ENCODE assay signal across 16 cellular contexts in the genomic region with DNA sequence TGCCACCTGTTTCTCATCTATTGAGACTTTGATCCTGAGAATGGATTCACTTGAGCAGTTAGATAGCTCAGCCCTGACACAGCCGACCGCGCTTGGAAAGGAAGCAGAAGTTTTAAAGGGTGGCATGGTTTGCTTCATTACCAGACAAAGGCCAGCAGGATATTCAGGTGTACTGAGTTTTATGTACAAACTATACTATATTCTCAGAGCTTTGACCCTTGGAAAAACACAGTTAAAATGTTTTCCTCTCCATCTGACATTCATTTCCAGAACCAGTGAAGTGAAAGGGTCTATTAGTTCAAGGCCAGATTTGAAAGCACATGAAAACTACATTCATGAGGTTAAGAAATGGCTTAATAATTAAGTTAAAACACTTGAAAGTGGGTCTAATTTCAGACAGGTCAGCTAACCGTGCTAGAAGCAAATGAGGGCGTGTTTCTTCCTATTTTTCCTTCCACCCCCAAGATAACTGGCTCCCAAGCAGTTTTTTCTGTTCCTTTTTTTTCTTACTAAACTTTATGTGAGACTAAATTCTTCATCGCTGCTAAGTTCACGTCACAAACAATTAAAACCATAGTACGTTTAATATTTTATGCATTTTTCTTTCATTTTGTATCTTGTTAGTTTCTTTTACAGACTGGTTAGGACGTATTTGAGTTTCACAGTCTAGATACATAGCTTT.
DNase-seq lines count a peak whose midpoint lies in the region; ATAC-seq and TF ChIP-seq lines count a peak whose summit lies in the region.
"Had no signal": no experiment of that assay in that cellular context is flagged by ENCODE, and none has a peak within 500 bp of the region (broad histone marks: within the 10 kb centered on the region; RNA-seq: fewer than 3 reads in every experiment).

No MANE protein-coding gene starts in this region.

- H3K4me3 ChIP-seq in kidney epithelial cell (ENCODE audit: low read depth, low read length) (no peak overlapping the region), OCI-LY7 (ENCODE audit: low read depth, low read length, poor library complexity, severe bottlenecking) (no peak overlapping the region), stomach (no peak overlapping the region), MM.1S (ENCODE audit: low read length) (no peak overlapping the region), transverse colon (no peak overlapping the region)
- H3K4me3 ChIP-seq: K562 had no signal

- H3K4me2 ChIP-seq in OCI-LY7 (ENCODE audit: low read length) (no peak overlapping the region), MM.1S (ENCODE audit: low read depth, low read length) (no peak overlapping the region)

- H4K20me1 ChIP-seq in OCI-LY7 (ENCODE audit: insufficient read depth, low read length) (no peaks in the 10 kb centered on the region), MM.1S (ENCODE audit: insufficient read depth, low read length) (no peaks in the 10 kb centered on the region)

- no peak overlapping the region for H3K9ac ChIP-seq in MM.1S (ENCODE audit: low read length)

- H3K36me3 ChIP-seq in kidney epithelial cell (ENCODE audit: control insufficient read depth, insufficient read depth, low read length) (no peaks in the 10 kb centered on the region), OCI-LY7 (ENCODE audit: insufficient read depth, low read length) (no peaks in the 10 kb centered on the region; the same call in 1 of the 2 replicates), stomach (peaks cover 0 to 26% (median 15%) of the 10 kb centered on the region in 4 donors), MM.1S (replicated peaks; ENCODE audit: insufficient read depth, low read length) (no peaks in the 10 kb centered on the region), transverse colon (no peaks in the 10 kb centered on the region)
- H3K36me3 ChIP-seq: brain microvascular endothelial cell had no signal

- H3K9me2 ChIP-seq in OCI-LY7 (ENCODE audit: insufficient read depth, low read length) (no peaks in the 10 kb centered on the region), MM.1S (replicated peaks; ENCODE audit: insufficient read depth, low read length) (no peaks in the 10 kb centered on the region)

- H3K4me1 ChIP-seq in OCI-LY7 (ENCODE audit: insufficient read depth, low read length, poor library complexity, severe bottlenecking) (peaks cover 7% of the 10 kb centered on the region), stomach (no peaks in the 10 kb centered on the region), MM.1S (ENCODE audit: low read length) (no peaks in the 10 kb centered on the region), transverse colon (no peaks in the 10 kb centered on the region)
- H3K4me1 ChIP-seq: BE2C had no signal

- 78 to 92% (median 89%) methylated on average over 9 of the region's 9 CpGs for WGBS in stomach, 5 donors
- 78 to 90% methylated on average over 6 to 9 of the region's 9 CpGs for WGBS in transverse colon (ENCODE audit: low coverage in 1 of 2), 2 donors

- POLR2A ChIA-PET in OCI-LY7 (lab: Charles Lee): interaction anchor here (0.6 kb wide), 1 partner anchor 643 kb away, joined by 3 read pairs; no protein-coding TSS in a partner anchor

- H3K9me3 ChIP-seq in OCI-LY7 (ENCODE audit: low read length) (no peaks in the 10 kb centered on the region; the same call in 1 of the 2 replicates), stomach (no peaks in the 10 kb centered on the region), MM.1S (replicated peaks; ENCODE audit: insufficient read depth, low read length) (no peaks in the 10 kb centered on the region), transverse colon (no peaks in the 10 kb centered on the region)
- H3K9me3 ChIP-seq: BE2C had no signal

- in situ Hi-C loops in transverse colon (cut with MboI; ENCODE audit: low pct_ligation_motif_present in 1 of 4, low pct_unique_long_range_greater_than_20kb in 1 of 4, low sequenced_read_pairs in 3 of 4): no loop called here

- intact Hi-C loops in OCI-LY7 (cut with micrococcal nuclease; ENCODE audit: unreplicated experiment): no loop called here
- intact Hi-C loops in stomach (cut with DNase I; ENCODE audit: low total_unique reads): no loop called here
- intact Hi-C loops in transverse colon (cut with DNase I; ENCODE audit: low total_unique reads): no loop called here

- TF ChIP-seq POLR2A in stomach (IDR thresholded peaks at IDR 0.05) (no peak), transverse colon (IDR thresholded peaks at IDR 0.05) (no peak)

- no peaks in the 10 kb centered on the region for H3K79me2 ChIP-seq in OCI-LY7 (ENCODE audit: insufficient read depth, low read depth, low read length)
- H3K79me2 ChIP-seq in MM.1S (ENCODE audit: low read length): no peaks in the 10 kb centered on the region

- no peaks in the 10 kb centered on the region for H3K27me3 ChIP-seq in kidney epithelial cell (ENCODE audit: control insufficient read depth, insufficient read depth, low read length)
- no peaks in the 10 kb centered on the region for H3K27me3 ChIP-seq in stomach
- H3K27me3 ChIP-seq in MM.1S (replicated peaks; ENCODE audit: insufficient read depth, low read length): no peaks in the 10 kb centered on the region
- H3K27me3 ChIP-seq in transverse colon: no peaks in the 10 kb centered on the region
- H3K27me3 ChIP-seq: BE2C, brain microvascular endothelial cell had no signal

- TF ChIP-seq EP300 in stomach (IDR thresholded peaks at IDR 0.05): no peak
- no peak for TF ChIP-seq EP300 in transverse colon (IDR thresholded peaks at IDR 0.05; ENCODE audit: low read depth)

- H2AFZ ChIP-seq in OCI-LY7 (ENCODE audit: low read length) (no peak overlapping the region), MM.1S (ENCODE audit: low read length) (no peak overlapping the region)

- no peaks in the 10 kb centered on the region for H3F3A ChIP-seq in MM.1S (ENCODE audit: insufficient read depth, low read length)

- ATAC-seq in GM18502 (IDR thresholded peaks at IDR 0.05; ENCODE audit: poor library complexity, unreplicated experiment): peak; percentile 32
- ATAC-seq in GM21381 (IDR thresholded peaks at IDR 0.05; ENCODE audit: unreplicated experiment): peak; percentile 49
- ATAC-seq in HG03159 (IDR thresholded peaks at IDR 0.05; ENCODE audit: unreplicated experiment): peak; percentile 45
- ATAC-seq: K562, left ventricle myocardium superior had no signal

- H3K27ac ChIP-seq in OCI-LY7 (ENCODE audit: low read depth, low read length, poor library complexity, severe bottlenecking): no peak overlapping the region
- no peak overlapping the region for H3K27ac ChIP-seq in stomach
- no peak overlapping the region for H3K27ac ChIP-seq in MM.1S (ENCODE audit: low read length)
- H3K27ac ChIP-seq in transverse colon: no peak overlapping the region
- H3K27ac ChIP-seq: brain microvascular endothelial cell had no signal

- CTCF ChIA-PET in OCI-LY7 (lab: Charles Lee; ENCODE audit: unreplicated experiment): interaction anchor here (0.5 kb wide), 1 partner anchor 8 kb away, joined by 3 read pairs; no protein-coding TSS in a partner anchor

- DNase-seq in kidney epithelial cell (ENCODE audit: low read depth): peak; percentile 32
- no peak for DNase-seq in OCI-LY7 (ENCODE audit: low spot score)
- DNase-seq in stomach: no peak
- DNase-seq in MM.1S: no peak
- no peak for DNase-seq in transverse colon
- DNase-seq: activated CD4-positive, alpha-beta T cell treated with anti-CD3 and anti-CD28 coated beads, Interleukin-2, amount 50 U/mL, for 1 hour; BE2C; brain microvascular endothelial cell; glutamatergic neuron; left ventricle myocardium superior; occipital lobe; stimulated activated CD4-positive, alpha-beta T cell treated with anti-CD3 and anti-CD28 coated beads, Interleukin-15, amount 100 ng/mL, for 24 hours had no signal

- TF ChIP-seq CTCF in kidney epithelial cell (IDR thresholded peaks at IDR 0.05; ENCODE audit: insufficient read depth, low read length, poor library complexity, severe bottlenecking): no peak
- no peak for TF ChIP-seq CTCF in OCI-LY7 (conservative IDR thresholded peaks at IDR 0.05; ENCODE audit: low read length)
- no peak for TF ChIP-seq CTCF in stomach (IDR thresholded peaks at IDR 0.05)
- no peak for TF ChIP-seq CTCF in MM.1S (IDR thresholded peaks at IDR 0.05; ENCODE audit: low read length)
- TF ChIP-seq CTCF in transverse colon (IDR thresholded peaks at IDR 0.05): no peak

- no TSS peak for BruUV-seq in OCI-LY7 (replicated peaks; lab: Mats Ljungman, UMichigan)
